Comparison of ENCODE assay signal across 30 cellular contexts in genomic region chr6:107267634-107268033, GRCh38.
"Had no signal": no experiment of that assay in that cellular context is flagged by ENCODE, and none has a peak within 500 bp of the region (broad histone marks: within the 10 kb centered on the region; RNA-seq: fewer than 3 reads in every experiment).

No MANE protein-coding gene starts in this region.

- H3K9me3 ChIP-seq: esophagus muscularis mucosa, gastrocnemius medialis, heart left ventricle had no signal

- H3K4me1 ChIP-seq: esophagus muscularis mucosa, gastrocnemius medialis had no signal

- ATAC-seq: activated CD8-positive, alpha-beta T cell treated with anti-CD3 and anti-CD28 coated beads for 36 hours; activated T-cell treated with anti-CD3 and anti-CD28 coated beads, Interleukin-2, amount 50 U/mL, for 4 hours; activated T-helper 17 cell treated with anti-CD3 and anti-CD28 coated beads, Interleukin-2, amount 50 U/mL, for 72 hours; effector memory CD8-positive, alpha-beta T cell; foreskin keratinocyte; gastrocnemius medialis; heart left ventricle; T-helper 17 cell had no signal

- H3K4me3 ChIP-seq: coronary artery, dorsolateral prefrontal cortex, esophagus muscularis mucosa, gastrocnemius medialis, heart left ventricle had no signal

- H3K27ac Mint-ChIP-seq: activated CD8-positive, alpha-beta T cell treated with anti-CD3 and anti-CD28 coated beads for 36 hours; activated naive CD8-positive, alpha-beta T cell; activated T-helper 17 cell treated with anti-CD3 and anti-CD28 coated beads, Interleukin-2, amount 50 U/mL, for 72 hours; dendritic cell treated with granulocyte-macrophage colony-stimulating factor and Interleukin-4, amounts not matched to agents 40 ng/mL and 50 ng/mL, for 4 days; effector memory CD8-positive, alpha-beta T cell; T-helper 17 cell; T-helper 2 cell treated with Interferon-gamma antibody and Interleukin-4, amounts not matched to agents 5 μg/mL and 100 μg/mL, for 36 hours had no signal

- H3K27me3 ChIP-seq: brain microvascular endothelial cell, dorsolateral prefrontal cortex, esophagus muscularis mucosa, foreskin keratinocyte, gastrocnemius medialis, heart left ventricle had no signal

- H3K36me3 ChIP-seq: brain microvascular endothelial cell, esophagus muscularis mucosa, gastrocnemius medialis had no signal

- H3K9me3 Mint-ChIP-seq: activated CD8-positive, alpha-beta T cell treated with anti-CD3 and anti-CD28 coated beads for 36 hours; activated T-cell treated with anti-CD3 and anti-CD28 coated beads, Interleukin-2, amount 50 U/mL, for 4 hours; activated T-helper 17 cell treated with anti-CD3 and anti-CD28 coated beads, Interleukin-2, amount 50 U/mL, for 72 hours; central memory CD8-positive, alpha-beta T cell; dendritic cell treated with granulocyte-macrophage colony-stimulating factor and Interleukin-4, amounts not matched to agents 40 ng/mL and 50 ng/mL, for 4 days; effector memory CD8-positive, alpha-beta T cell; T-helper 2 cell treated with Interferon-gamma antibody and Interleukin-4, amounts not matched to agents 5 μg/mL and 100 μg/mL, for 36 hours had no signal

- H3K27me3 Mint-ChIP-seq: activated CD8-positive, alpha-beta T cell treated with anti-CD3 and anti-CD28 coated beads for 36 hours; activated naive CD8-positive, alpha-beta T cell; activated T-helper 17 cell treated with anti-CD3 and anti-CD28 coated beads, Interleukin-2, amount 50 U/mL, for 72 hours; central memory CD8-positive, alpha-beta T cell; dendritic cell treated with granulocyte-macrophage colony-stimulating factor and Interleukin-4, amounts not matched to agents 40 ng/mL and 50 ng/mL, for 4 days; effector memory CD8-positive, alpha-beta T cell; T-helper 17 cell had no signal

- H3K4me3 Mint-ChIP-seq: activated CD8-positive, alpha-beta T cell treated with anti-CD3 and anti-CD28 coated beads for 36 hours; activated naive CD8-positive, alpha-beta T cell; activated T-cell treated with anti-CD3 and anti-CD28 coated beads, Interleukin-2, amount 50 U/mL, for 4 hours; activated T-helper 17 cell treated with anti-CD3 and anti-CD28 coated beads, Interleukin-2, amount 50 U/mL, for 72 hours; central memory CD8-positive, alpha-beta T cell; dendritic cell treated with granulocyte-macrophage colony-stimulating factor and Interleukin-4, amounts not matched to agents 40 ng/mL and 50 ng/mL, for 4 days; effector memory CD8-positive, alpha-beta T cell; T-helper 17 cell; T-helper 2 cell treated with Interferon-gamma antibody and Interleukin-4, amounts not matched to agents 5 μg/mL and 100 μg/mL, for 36 hours had no signal

- H3K4me1 Mint-ChIP-seq: activated T-helper 17 cell treated with anti-CD3 and anti-CD28 coated beads, Interleukin-2, amount 50 U/mL, for 72 hours had no signal

- H3K27ac ChIP-seq: brain microvascular endothelial cell, coronary artery, dorsolateral prefrontal cortex, esophagus muscularis mucosa, foreskin keratinocyte, gastrocnemius medialis, heart left ventricle had no signal

- DNase-seq: activated CD4-positive, alpha-beta T cell treated with anti-CD3 and anti-CD28 coated beads for 1 hour; activated CD4-positive, alpha-beta T cell treated with anti-CD3 and anti-CD28 coated beads for 4 hours; activated CD4-positive, alpha-beta T cell treated with anti-CD3 and anti-CD28 coated beads, Interleukin-2, amount 50 U/mL, for 1 hour; activated CD4-positive, alpha-beta T cell treated with anti-CD3 and anti-CD28 coated beads, Interleukin-2, amount 50 U/mL, for 48 hours; activated CD8-positive, alpha-beta memory T cell treated with anti-CD3 and anti-CD28 coated beads for 24 hours; activated CD8-positive, alpha-beta T cell treated with anti-CD3 and anti-CD28 coated beads for 36 hours; activated effector memory CD4-positive, alpha-beta T cell treated with Interleukin-2 at 50 U/mL for 16 hours; activated gamma-delta T cell treated with Interleukin-2 at 50 U/mL for 16 hours; activated naive CD4-positive, alpha-beta T cell treated with anti-CD3 and anti-CD28 coated beads, Interleukin-2, amount 50 U/mL, for 16 hours; activated naive CD4-positive, alpha-beta T cell treated with Interleukin-2 at 50 U/mL for 16 hours; activated T-cell treated with anti-CD3 and anti-CD28 coated beads, Interleukin-2, amount 50 U/mL, for 4 hours; amniotic stem cell; anterior cingulate cortex; brain microvascular endothelial cell; dorsolateral prefrontal cortex; effector memory CD8-positive, alpha-beta T cell; foreskin keratinocyte; gastrocnemius medialis; glutamatergic neuron; heart left ventricle; T-helper 1 cell; T-helper 17 cell; T1000 had no signal
